Comparison of ENCODE assay signal across 19 cellular contexts in the genomic region with DNA sequence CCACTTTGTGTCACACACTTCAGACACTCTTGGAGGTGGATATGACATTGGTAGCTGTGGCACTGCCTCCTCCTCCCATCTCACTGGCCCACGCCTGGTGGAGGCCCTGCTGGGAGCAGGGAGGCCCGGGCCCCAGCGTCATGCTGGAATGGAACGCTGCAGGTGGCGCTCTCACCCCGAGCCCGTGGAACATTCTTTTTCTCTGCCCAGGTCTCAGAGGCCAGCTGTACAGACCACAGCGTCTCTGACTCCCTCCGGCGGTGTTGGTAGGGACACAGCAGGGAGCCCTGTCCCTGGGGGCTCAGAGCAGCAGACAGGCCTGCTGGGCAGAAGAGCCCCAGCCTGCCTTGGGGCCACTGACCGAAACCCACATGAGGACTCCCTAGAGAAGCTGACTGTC.
A peak's percentile ranks its signal among the peaks of the same experiment; 100 is the strongest.
DNase-seq lines count a peak whose midpoint lies in the region; ATAC-seq and TF ChIP-seq lines count a peak whose summit lies in the region.
"Had no signal": no experiment of that assay in that cellular context is flagged by ENCODE, and none has a peak within 500 bp of the region (broad histone marks: within the 10 kb centered on the region; RNA-seq: fewer than 3 reads in every experiment).

No MANE protein-coding gene starts in this region.

- H3K4me1 ChIP-seq in SK-N-SH (ENCODE audit: control insufficient read depth in 1 of 2, insufficient read depth in 2 of 2, low read depth in 1 of 2, low read length in 1 of 2) = peaks cover 0 to 42% of the 10 kb centered on the region in 2 experiments; a peak in 1 of 4 replicates
- no peaks in the 10 kb centered on the region for H3K4me1 ChIP-seq in right lobe of liver

- H2AFZ ChIP-seq in SK-N-SH (ENCODE audit: low read depth) = no peak overlapping the region

- POLR2A ChIA-PET in SK-N-SH (lab: Yijun Ruan, JAX) (interaction anchor here (1.3 kb wide), 1 partner anchor 27 kb away, joined by 5 read pairs; no protein-coding TSS in a partner anchor), GM10248 (lab: Yijun Ruan, JAX) (no interaction called here)

- no peaks in the 10 kb centered on the region for H3K9me2 ChIP-seq in SK-N-SH

- H3K27ac ChIP-seq in SK-N-SH (ENCODE audit: low read depth in 2 of 2, low read length in 1 of 2) (peak overlapping the region in 1 of 2 experiments; percentile 51; a peak in 1 of 4 replicates), right lobe of liver (no peak overlapping the region)

- no peak for TF ChIP-seq EP300 in SK-N-SH (IDR thresholded peaks at IDR 0.05; ENCODE audit: borderline replicate concordance in 1 of 2, low read depth in 1 of 2, low read length in 1 of 2)

- TF ChIP-seq POLR2A in right lobe of liver (IDR thresholded peaks at IDR 0.05) = no peak

- no peaks in the 10 kb centered on the region for H4K20me1 ChIP-seq in SK-N-SH (ENCODE audit: insufficient read depth)

- no peaks in the 10 kb centered on the region for H3K27me3 ChIP-seq in SK-N-SH (ENCODE audit: insufficient read depth)
- no peaks in the 10 kb centered on the region for H3K27me3 ChIP-seq in right lobe of liver

- no peak for ATAC-seq in SK-N-SH treated with all-trans-retinoic acid at 6 μM for 48 hours
- ATAC-seq in right lobe of liver = no peak
- ATAC-seq: Right ventricle myocardium inferior had no signal

- WGBS in SK-N-SH (ENCODE audit: low lambda C conversion rate) = 100% methylated on average over 1 of the region's 11 CpGs
- WGBS in right lobe of liver (ENCODE audit: insufficient coverage, low coverage, low lambda C conversion rate, missing lambda C conversion rate) = no CpG with 5 or more reads among the region's 11 CpGs

- no peak for TF ChIP-seq CTCF in SK-N-SH (IDR thresholded peaks at IDR 0.05)
- TF ChIP-seq CTCF in GM10248 (IDR thresholded peaks at IDR 0.05; ENCODE audit: control extremely low read depth, extremely low read depth, low read depth, missing control alignments) = no peak
- TF ChIP-seq CTCF in right lobe of liver (IDR thresholded peaks at IDR 0.05) = no peak

- intact Hi-C loops in right lobe of liver (cut with DNase I) = no loop called here

- no peak for TF ChIP-seq RAD21 in SK-N-SH (IDR thresholded peaks at IDR 0.05; ENCODE audit: low read length)

- DNase-seq in SK-N-SH (peak; percentile 51), NAMALWA (ENCODE audit: low spot score) (peak; percentile 37), iPS-NIHi11 (ENCODE audit: low spot score) (peak; percentile 52), NCI-H187 (lab: John Stamatoyannopoulos, UW) (no peak), GM10248 (ENCODE audit: extremely low spot score) (no peak), right lobe of liver (no peak)
- DNase-seq: 8988T; CD4-positive, CD25-positive, alpha-beta regulatory T cell; EL; KG1; NCI-H1105; NCI-H146; NCI-H2029 treated with DMSO at 0.1 percent for 48 hours; NCI-H226; NCI-H524; OCI-M1; SW 1271 had no signal

- CTCF ChIA-PET in SK-N-SH (lab: Yijun Ruan, JAX) (interaction anchor here (0.9 to 2.1 kb wide), 7 partner anchors 11 to 40 kb away, joined by 3 to 14 read pairs (median 3); no protein-coding TSS in a partner anchor), GM10248 (lab: Yijun Ruan, JAX) (no interaction called here)

- H3K4me3 ChIP-seq in SK-N-SH (ENCODE audit: low read depth in 2 of 2, low read length in 1 of 2) (no peak overlapping the region), right lobe of liver (no peak overlapping the region)

- H3K9ac ChIP-seq in SK-N-SH = no peak overlapping the region

- H3K79me2 ChIP-seq in SK-N-SH (ENCODE audit: insufficient read depth) = no peaks in the 10 kb centered on the region

- peaks cover 0 to 11% of the 10 kb centered on the region in 2 experiments for H3K36me3 ChIP-seq in SK-N-SH (replicated peaks in 1 of 2; ENCODE audit: control insufficient read depth in 1 of 2, insufficient read depth in 2 of 2, low read length in 1 of 2)
- H3K36me3 ChIP-seq in right lobe of liver = peaks cover 0 to 8% (median 2%) of the 10 kb centered on the region in 4 donors

- no peaks in the 10 kb centered on the region for H3F3A ChIP-seq in SK-N-SH (replicated peaks; ENCODE audit: insufficient read depth)

- no peaks in the 10 kb centered on the region for H3K9me3 ChIP-seq in SK-N-SH
- no peaks in the 10 kb centered on the region for H3K9me3 ChIP-seq in right lobe of liver

- no peak overlapping the region for H3K4me2 ChIP-seq in SK-N-SH

TF ChIP-seq in SK-N-SH, 30 proteins besides CTCF, POLR2A, EP300 and RAD21:
- TF ChIP-seq YY1 (IDR thresholded peaks at IDR 0.05; ENCODE audit: low read depth) (no peak), NFIC (IDR thresholded peaks at IDR 0.05; ENCODE audit: borderline replicate concordance) (no peak), JUND (IDR thresholded peaks at IDR 0.05) (no peak), GATA2 (CRISPR knock-in tag; IDR thresholded peaks at IDR 0.05) (no peak), MXI1 (IDR thresholded peaks at IDR 0.05; ENCODE audit: low read depth, low read length) (no peak)
- TF ChIP-seq, protein P1, sequence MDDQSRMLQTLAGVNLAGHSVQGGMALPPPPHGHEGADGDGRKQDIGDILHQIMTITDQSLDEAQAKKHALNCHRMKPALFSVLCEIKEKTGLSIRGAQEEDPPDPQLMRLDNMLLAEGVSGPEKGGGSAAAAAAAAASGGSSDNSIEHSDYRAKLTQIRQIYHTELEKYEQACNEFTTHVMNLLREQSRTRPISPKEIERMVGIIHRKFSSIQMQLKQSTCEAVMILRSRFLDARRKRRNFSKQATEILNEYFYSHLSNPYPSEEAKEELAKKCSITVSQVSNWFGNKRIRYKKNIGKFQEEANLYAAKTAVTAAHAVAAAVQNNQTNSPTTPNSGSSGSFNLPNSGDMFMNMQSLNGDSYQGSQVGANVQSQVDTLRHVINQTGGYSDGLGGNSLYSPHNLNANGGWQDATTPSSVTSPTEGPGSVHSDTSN (IDR thresholded peaks at IDR 0.05) = no peak
TF ChIP-seq in SK-N-SH: peak in this region for 0.

TF ChIP-seq in SK-N-SH treated with all-trans-retinoic acid at 6 μM for 48 hours, 23 proteins besides CTCF, POLR2A, EP300 and RAD21:
- TF ChIP-seq ZC3H10 (CRISPR knock-in tag; IDR thresholded peaks at IDR 0.05) = no peak
- TF ChIP-seq ISL1 (CRISPR knock-in tag; IDR thresholded peaks at IDR 0.05) = no peak
- no peak for TF ChIP-seq ZNF70 (CRISPR knock-in tag; IDR thresholded peaks at IDR 0.05)
- TF ChIP-seq ARNTL (CRISPR knock-in tag; IDR thresholded peaks at IDR 0.05; ENCODE audit: borderline replicate concordance, low read depth) = no peak
- TF ChIP-seq, protein P2, sequence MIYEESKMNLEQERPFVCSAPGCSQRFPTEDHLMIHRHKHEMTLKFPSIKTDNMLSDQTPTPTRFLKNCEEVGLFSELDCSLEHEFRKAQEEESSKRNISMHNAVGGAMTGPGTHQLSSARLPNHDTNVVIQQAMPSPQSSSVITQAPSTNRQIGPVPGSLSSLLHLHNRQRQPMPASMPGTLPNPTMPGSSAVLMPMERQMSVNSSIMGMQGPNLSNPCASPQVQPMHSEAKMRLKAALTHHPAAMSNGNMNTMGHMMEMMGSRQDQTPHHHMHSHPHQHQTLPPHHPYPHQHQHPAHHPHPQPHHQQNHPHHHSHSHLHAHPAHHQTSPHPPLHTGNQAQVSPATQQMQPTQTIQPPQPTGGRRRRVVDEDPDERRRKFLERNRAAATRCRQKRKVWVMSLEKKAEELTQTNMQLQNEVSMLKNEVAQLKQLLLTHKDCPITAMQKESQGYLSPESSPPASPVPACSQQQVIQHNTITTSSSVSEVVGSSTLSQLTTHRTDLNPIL (CRISPR knock-in tag; IDR thresholded peaks at IDR 0.05; ENCODE audit: low read depth) = no peak
- no peak for TF ChIP-seq CSDC2 (CRISPR knock-in tag; IDR thresholded peaks at IDR 0.05)
- TF ChIP-seq RARB (CRISPR knock-in tag; IDR thresholded peaks at IDR 0.05) = no peak
- TF ChIP-seq SNAI2 (CRISPR knock-in tag; IDR thresholded peaks at IDR 0.05) = no peak
TF ChIP-seq in SK-N-SH treated with all-trans-retinoic acid at 6 μM for 48 hours: peak in this region for 0.

Comparison
In these comparisons a context has a peak if more than half of its experiments do, and no peak if none do; other contexts are left out.
1. DNase-seq: peak in SK-N-SH (single experiment), NAMALWA (single experiment) and iPS-NIHi11 (single experiment); none in NCI-H187 (0 of 2), GM10248 (single experiment) and right lobe of liver (0 of 3).